Comparison of ENCODE assay signal across 8 cellular contexts in genomic region chr5:39525776-39526175, GRCh38.
DNase-seq lines count a peak whose midpoint lies in the region; ATAC-seq, FAIRE-seq and TF ChIP-seq lines count a peak whose summit lies in the region.
"Not testable (repeated sequence)": the region's sequence is repeated elsewhere in the genome, so short reads cannot be mapped to it uniquely, and the experiment has no call there.

No MANE protein-coding gene starts in this region.

- H3K4me1 Mint-ChIP-seq in Calu3 (ENCODE audit: low read depth, unreplicated experiment): not testable (repeated sequence)
- H3K4me1 Mint-ChIP-seq in astrocyte (ENCODE audit: low read depth, unreplicated experiment): peaks cover 18% of the 10 kb centered on the region

- peak overlapping the region; percentile 33 for H3K9ac ChIP-seq in astrocyte (ENCODE audit: low read length)

- H3K4me3 ChIP-seq in astrocyte (ENCODE audit: insufficient read depth, low read depth, low read length); lung; gastrocnemius medialis; uterus: not testable (repeated sequence)

- H3K4me2 ChIP-seq in astrocyte (ENCODE audit: low read length): peak overlapping the region; percentile 29

- DNase-seq in Calu3 (peak; percentile 13), NOMO-1 treated with DMSO at 0.1 percent for 48 hours (lab: John Stamatoyannopoulos, UW; ENCODE audit: unreplicated experiment) (peak; percentile 31), astrocyte (ENCODE audit: low read depth) (peak; percentile 71), left cardiac atrium (peak; percentile 36), gastrocnemius medialis (peak in 1 of 2 donors; percentile 19), uterus (peak in 1 of 2 donors; percentile 41)
- not testable (repeated sequence) for DNase-seq in lung (ENCODE audit: low spot score)

- H3K9me3 ChIP-seq in astrocyte (ENCODE audit: insufficient read depth, low read depth, low read length); lung (ENCODE audit: control insufficient read depth in 2 of 2, insufficient read depth in 1 of 2, low read length in 1 of 2); gastrocnemius medialis; uterus: not testable (repeated sequence)

- not testable (repeated sequence) for H3K36me3 Mint-ChIP-seq in Calu3 (ENCODE audit: insufficient read depth, unreplicated experiment); astrocyte (ENCODE audit: low read depth, unreplicated experiment)

- H3K4me1 ChIP-seq in astrocyte (ENCODE audit: insufficient read depth, low read length): peaks cover 26% of the 10 kb centered on the region
- not testable (repeated sequence) for H3K4me1 ChIP-seq in lung (ENCODE audit: control insufficient read depth in 2 of 2, insufficient read depth in 2 of 2, low read length in 2 of 2); gastrocnemius medialis; uterus

- not testable (repeated sequence) for FAIRE-seq in astrocyte (lab: Jason Lieb, UNC)

- H3K27me3 Mint-ChIP-seq in Calu3 (ENCODE audit: unreplicated experiment); astrocyte (ENCODE audit: low read depth, unreplicated experiment): not testable (repeated sequence)

- not testable (repeated sequence) for BruUV-seq in Calu3 (replicated peaks; lab: Mats Ljungman, UMichigan)

- WGBS in lung, 2 donors: 68 to 79% methylated on average over 7 of the region's 7 CpGs

- in situ Hi-C loops in gastrocnemius medialis (cut with MboI; ENCODE audit: low sequenced_read_pairs in 4 of 4): loop anchor here in 1 of 4 donors (25.0 kb wide), 1 partner anchor 138 kb away; no protein-coding TSS in a partner anchor

- not testable (repeated sequence) for TF ChIP-seq POLR2A in gastrocnemius medialis (IDR thresholded peaks at IDR 0.05); uterus (IDR thresholded peaks at IDR 0.05)

- not testable (repeated sequence) for H3K36me3 ChIP-seq in astrocyte (ENCODE audit: insufficient read depth, low read length); lung (ENCODE audit: control insufficient read depth in 2 of 2, insufficient read depth in 2 of 2, low read length in 2 of 2); gastrocnemius medialis; uterus

- H3K9me3 Mint-ChIP-seq in Calu3 (ENCODE audit: low read depth, unreplicated experiment); astrocyte (ENCODE audit: unreplicated experiment): not testable (repeated sequence)

- TF ChIP-seq CTCF in Calu3 (IDR thresholded peaks at IDR 0.05; ENCODE audit: unreplicated experiment); astrocyte (IDR thresholded peaks at IDR 0.05; ENCODE audit: insufficient read depth, low read depth, low read length); lung (IDR thresholded peaks at IDR 0.05; ENCODE audit: control extremely low read depth, extremely low read depth); gastrocnemius medialis (IDR thresholded peaks at IDR 0.05 in 4 of 5, conservative IDR thresholded peaks at IDR 0.05 in 1 of 5); uterus (IDR thresholded peaks at IDR 0.05): not testable (repeated sequence)

- H3K4me3 Mint-ChIP-seq in Calu3 (ENCODE audit: low read depth, unreplicated experiment); astrocyte (ENCODE audit: unreplicated experiment): not testable (repeated sequence)

- H3K27ac ChIP-seq in astrocyte (ENCODE audit: low read depth, low read length): peak overlapping the region; percentile 64
- peak overlapping the region in 1 of 2 donors; percentile 73 for H3K27ac ChIP-seq in lung (ENCODE audit: low read depth in 1 of 2, low read length in 1 of 2)
- peak overlapping the region in 3 of 4 donors; percentile 56 to 71 (median 61) for H3K27ac ChIP-seq in gastrocnemius medialis
- H3K27ac ChIP-seq in uterus: peak overlapping the region; percentile 23 to 36

- H3K79me2 ChIP-seq in astrocyte (ENCODE audit: insufficient read depth, low read length): not testable (repeated sequence)

- H3K27ac Mint-ChIP-seq in Calu3 (ENCODE audit: unreplicated experiment); astrocyte (ENCODE audit: unreplicated experiment): not testable (repeated sequence)

- not testable (repeated sequence) for H4K20me1 ChIP-seq in astrocyte (ENCODE audit: insufficient read depth, low read length)

- intact Hi-C loops in Calu3 (cut with micrococcal nuclease; ENCODE audit: unreplicated experiment); left cardiac atrium (cut with DNase I); gastrocnemius medialis (cut with DNase I; ENCODE audit: low total_unique reads); uterus (cut with DNase I; ENCODE audit: low total_unique reads): not testable (repeated sequence)

- peak; percentile 57 for ATAC-seq in esophagus mucosa
- ATAC-seq in left cardiac atrium: peak; percentile 74 to 84
- peak; percentile 53 for ATAC-seq in lung (ENCODE audit: insufficient read depth, low FRiP score)
- peak; percentile 68 to 71 for ATAC-seq in gastrocnemius medialis

- CTCF ChIA-PET in Calu3 (lab: Charles Lee): not testable (repeated sequence)

- H3K27me3 ChIP-seq in astrocyte (ENCODE audit: insufficient read depth, low read length); lung (ENCODE audit: control insufficient read depth, insufficient read depth); gastrocnemius medialis; uterus: not testable (repeated sequence)

- H2AFZ ChIP-seq in astrocyte (ENCODE audit: low read depth, low read length): not testable (repeated sequence)
